8 cellular contexts compared by ENCODE assay signal in genomic region chr1:236603896-236604217, GRCh38. TPM values are rescaled to one million over a fixed set of nuclear protein-coding genes. Genes with fewer than 3 reads are reported as not detected.
DNase-seq lines count a peak whose midpoint lies in the region; ATAC-seq and TF ChIP-seq lines count a peak whose summit lies in the region.

No MANE protein-coding gene starts in this region.

- peak; percentile 9 for ATAC-seq in GM19328 (IDR thresholded peaks at IDR 0.05; ENCODE audit: unreplicated experiment)
- peak; percentile 58 for ATAC-seq in central memory CD8-positive, alpha-beta T cell (replicated peaks; ENCODE audit: extremely low read depth, poor library complexity, severe bottlenecking)
- no peak for ATAC-seq in GM19467 (IDR thresholded peaks at IDR 0.05; ENCODE audit: unreplicated experiment)
- no peak for ATAC-seq in HG03196 (IDR thresholded peaks at IDR 0.05; ENCODE audit: unreplicated experiment)

- peak overlapping the region; percentile 92 for H3K4me3 Mint-ChIP-seq in central memory CD8-positive, alpha-beta T cell

- H3K4me1 Mint-ChIP-seq in central memory CD8-positive, alpha-beta T cell = peaks cover 10% of the 10 kb centered on the region

- H2BK15ac ChIP-seq in mesendoderm (replicated peaks; ENCODE audit: low read depth) = no peak overlapping the region

- no peak overlapping the region for H2AK5ac ChIP-seq in mesendoderm (ENCODE audit: low read length)

- no peak overlapping the region for H4K8ac ChIP-seq in mesendoderm (ENCODE audit: low read depth, low read length)

- TF ChIP-seq POLR2A in NB4 (IDR thresholded peaks at IDR 0.05; ENCODE audit: extremely low read depth, insufficient read length) = no peak

- H3K36me3 ChIP-seq in mesendoderm (ENCODE audit: control insufficient read depth, insufficient read depth, low read length) = no peaks in the 10 kb centered on the region

- H3K27ac ChIP-seq in C4-2B = peak overlapping the region; percentile 72
- H3K27ac ChIP-seq in mesendoderm (ENCODE audit: low read depth, low read length) = no peak overlapping the region

- H3K27me3 ChIP-seq in mesendoderm (ENCODE audit: insufficient read depth, low read length, poor library complexity) = no peaks in the 10 kb centered on the region

- peaks cover 22% of the 10 kb centered on the region for H3K79me2 ChIP-seq in mesendoderm (ENCODE audit: control insufficient read depth, insufficient read depth, low read length)

- H3K36me3 Mint-ChIP-seq in central memory CD8-positive, alpha-beta T cell (ENCODE audit: insufficient read depth) = peaks cover 28% of the 10 kb centered on the region

- H3K79me1 ChIP-seq in mesendoderm (ENCODE audit: low read length) = peaks cover 4% of the 10 kb centered on the region

- DNase-seq in NB4 (ENCODE audit: low read depth) (no peak), mesendoderm (peak; percentile 39), NCI-H187 treated with DMSO at 0.1 percent for 48 hours (lab: John Stamatoyannopoulos, UW) (no peak)
- peak in 1 of 2 donors; percentile 17 for DNase-seq in central memory CD8-positive, alpha-beta T cell (ENCODE audit: low spot score in 2 of 2)

- H3K4me3 ChIP-seq in NB4 (ENCODE audit: low read depth, low read length) = peak overlapping the region; percentile 84
- peak overlapping the region; percentile 82 for H3K4me3 ChIP-seq in mesendoderm (ENCODE audit: low read length)

- no peak overlapping the region for H4K5ac ChIP-seq in mesendoderm (ENCODE audit: low read length)

- no peak overlapping the region for H3K23ac ChIP-seq in mesendoderm (ENCODE audit: low read length)

- no peak for TF ChIP-seq CTCF in C4-2B (conservative IDR thresholded peaks at IDR 0.05)
- TF ChIP-seq CTCF in NB4 (IDR thresholded peaks at IDR 0.05; ENCODE audit: low read depth, low read length) = no peak

- H3K4me1 ChIP-seq in mesendoderm (ENCODE audit: control insufficient read depth, low read depth, low read length) = no peaks in the 10 kb centered on the region

- peak overlapping the region; percentile 34 for H3K18ac ChIP-seq in mesendoderm (ENCODE audit: low read length)

- peak overlapping the region; percentile 92 for H3K27ac Mint-ChIP-seq in central memory CD8-positive, alpha-beta T cell (ENCODE audit: low read depth)

- H3K27me3 Mint-ChIP-seq in central memory CD8-positive, alpha-beta T cell = peaks cover 15% of the 10 kb centered on the region

- H2BK120ac ChIP-seq in mesendoderm (ENCODE audit: low read depth, low read length) = no peak overlapping the region

- WGBS in mesendoderm (ENCODE audit: extremely low coverage, insufficient coverage, low lambda C conversion rate) = no CpG with 5 or more reads among the region's 16 CpGs

- H3K56ac ChIP-seq in mesendoderm (ENCODE audit: low read length) = peak overlapping the region; percentile 77

- H3K4me2 ChIP-seq in mesendoderm (ENCODE audit: low read length) = peak overlapping the region; percentile 57

- no peak overlapping the region for H2BK5ac ChIP-seq in mesendoderm (ENCODE audit: low read length)

- no peaks in the 10 kb centered on the region for H3K9me3 Mint-ChIP-seq in central memory CD8-positive, alpha-beta T cell

- peak overlapping the region; percentile 80 for H3K9ac ChIP-seq in mesendoderm (ENCODE audit: low read length)

- peak overlapping the region; percentile 81 for H3K4ac ChIP-seq in mesendoderm (ENCODE audit: low read depth, low read length)

RNA-seq across cellular contexts. Expression of gene HEATR1, which starts 0.5 kb away (rescaled TPM):
- 34.2 TPM for polyA plus RNA-seq in mesendoderm (2013, experiment 1 of 2)
- polyA plus RNA-seq in mesendoderm (2013, experiment 2 of 2) = 33.3 TPM

Comparison
In these comparisons a context has a peak if more than half of its experiments do, and no peak if none do; other contexts are left out.
1. ATAC-seq: peak in GM19328 (single experiment) and central memory CD8-positive, alpha-beta T cell (single experiment); none in GM19467 (single experiment) and HG03196 (single experiment).